ENCODE assay signal across 19 cellular contexts in genomic region chr6:33949111-33949510, GRCh38.
DNase-seq lines count a peak whose midpoint lies in the region; ATAC-seq and TF ChIP-seq lines count a peak whose summit lies in the region.
"Had no signal": no experiment of that assay in that cellular context is flagged by ENCODE, and none has a peak within 500 bp of the region (broad histone marks: within the 10 kb centered on the region; RNA-seq: fewer than 3 reads in every experiment).

No MANE protein-coding gene starts in this region.

- no peaks in the 10 kb centered on the region for H3K4me1 ChIP-seq in esophagus squamous epithelium

- H3K36me3 ChIP-seq in esophagus squamous epithelium = no peaks in the 10 kb centered on the region

- intact Hi-C loops in posterior vena cava (cut with DNase I) = no loop called here
- intact Hi-C loops in esophagus squamous epithelium (cut with DNase I) = no loop called here

- TF ChIP-seq CTCF in chondrocyte (IDR thresholded peaks at IDR 0.05) (no peak), esophagus squamous epithelium (IDR thresholded peaks at IDR 0.05) (no peak)

- no peak overlapping the region for H3K27ac ChIP-seq in esophagus squamous epithelium
- H3K27ac ChIP-seq: 22Rv1 had no signal

- H3K27me3 ChIP-seq in esophagus squamous epithelium = peaks cover 0 to 30% (median 0%) of the 10 kb centered on the region in 4 donors

- no peaks in the 10 kb centered on the region for H3K4me1 Mint-ChIP-seq in chondrocyte (ENCODE audit: low read depth)
- H3K4me1 Mint-ChIP-seq: B cell had no signal

- WGBS in esophagus squamous epithelium, 2 donors = 85 to 86% methylated on average over 4 of the region's 5 CpGs

- no peak overlapping the region for H3K4me3 ChIP-seq in esophagus squamous epithelium
- H3K4me3 ChIP-seq: GM23338 had no signal

- no peak for TF ChIP-seq POLR2A in esophagus squamous epithelium (IDR thresholded peaks at IDR 0.05)

- ATAC-seq in HG03280 (IDR thresholded peaks at IDR 0.05; ENCODE audit: unreplicated experiment) = no peak
- ATAC-seq: GM23338, HCT116 had no signal

- no peaks in the 10 kb centered on the region for H3K36me3 Mint-ChIP-seq in chondrocyte (ENCODE audit: low read depth)
- H3K36me3 Mint-ChIP-seq: CD4-positive, alpha-beta memory T cell had no signal

- no peaks in the 10 kb centered on the region for H3K9me3 Mint-ChIP-seq in chondrocyte (ENCODE audit: low read depth)
- H3K9me3 Mint-ChIP-seq: CD4-positive, alpha-beta memory T cell; GM23338; H9; HFFc6 had no signal

- peak; percentile 49 for DNase-seq in activated effector memory CD4-positive, alpha-beta T cell treated with anti-CD3 and anti-CD28 coated beads, Interleukin-2, amount 50 U/mL, for 16 hours
- DNase-seq in activated effector memory CD4-positive, alpha-beta T cell treated with Interleukin-2 at 50 U/mL for 16 hours = no peak
- DNase-seq in chondrocyte (ENCODE audit: low spot score) (no peak), posterior vena cava (ENCODE audit: low spot score) (peak; percentile 66), NCI-H526 treated with DMSO at 0.1 percent for 48 hours (lab: John Stamatoyannopoulos, UW) (no peak), esophagus squamous epithelium (lab: John Stamatoyannopoulos, UW) (no peak)
- DNase-seq: C1 segment of cervical spinal cord; Calu3; CD4-positive, alpha-beta memory T cell; COR-L47; DMS53; GF-D8; H9; HFFc6 had no signal

- peaks cover 27% of the 10 kb centered on the region for H3K27me3 Mint-ChIP-seq in chondrocyte (ENCODE audit: low read depth)

- H3K4me3 Mint-ChIP-seq in chondrocyte (ENCODE audit: unreplicated experiment) = no peak overlapping the region
- H3K4me3 Mint-ChIP-seq: B cell; CD4-positive, alpha-beta memory T cell; GM23338; H9; HFFc6 had no signal

- peak overlapping the region; percentile 8 for H3K27ac Mint-ChIP-seq in chondrocyte (ENCODE audit: unreplicated experiment)
- H3K27ac Mint-ChIP-seq: B cell; CD4-positive, alpha-beta memory T cell; GM23338; H9; HFFc6 had no signal

- no peaks in the 10 kb centered on the region for H3K9me3 ChIP-seq in esophagus squamous epithelium

Comparison
In these comparisons a context has a peak if more than half of its experiments do, and no peak if none do; other contexts are left out.
1. DNase-seq: peak in activated effector memory CD4-positive, alpha-beta T cell treated with anti-CD3 and anti-CD28 coated beads, Interleukin-2, amount 50 U/mL, for 16 hours (single experiment) and posterior vena cava (single experiment); none in activated effector memory CD4-positive, alpha-beta T cell treated with Interleukin-2 at 50 U/mL for 16 hours (single experiment), chondrocyte (single experiment), NCI-H526 treated with DMSO at 0.1 percent for 48 hours (single experiment) and esophagus squamous epithelium (single experiment).